ENCODE assay signal across 20 cellular contexts in genomic region chr7:18174996-18175395, GRCh38.
"Had no signal": no experiment of that assay in that cellular context is flagged by ENCODE, and none has a peak within 500 bp of the region (broad histone marks: within the 10 kb centered on the region; RNA-seq: fewer than 3 reads in every experiment).

No MANE protein-coding gene starts in this region.

- H3K4me1 Mint-ChIP-seq: brain had no signal

- H3K27me3 Mint-ChIP-seq: activated naive CD4-positive, alpha-beta T cell treated with anti-CD3 and anti-CD28 coated beads, Interleukin-2, amount 10 ng/mL, durations not matched to agents 7 days and 5 days; brain; progenitor cell of endocrine pancreas had no signal

- ATAC-seq: activated naive CD8-positive, alpha-beta T cell treated with anti-CD3 and anti-CD28 coated beads, Interleukin-2, amount 50 U/mL, for 24 hours; left cardiac atrium; stimulated activated naive CD8-positive, alpha-beta T cell treated with anti-CD3 and anti-CD28 coated beads, Interleukin-15, Interleukin-2, amounts not matched to agents 100 U/mL and 50 U/mL, for 24 hours had no signal

- H3K9me3 Mint-ChIP-seq: activated naive CD4-positive, alpha-beta T cell treated with anti-CD3 and anti-CD28 coated beads, Interleukin-2, amount 10 ng/mL, durations not matched to agents 7 days and 5 days; activated naive CD8-positive, alpha-beta T cell treated with anti-CD3 and anti-CD28 coated beads, Interleukin-2, amount 50 U/mL, for 24 hours had no signal

- H3K36me3 Mint-ChIP-seq: activated naive CD4-positive, alpha-beta T cell treated with anti-CD3 and anti-CD28 coated beads, Interleukin-2, amount 10 ng/mL, durations not matched to agents 7 days and 5 days; brain had no signal

- H3K4me3 Mint-ChIP-seq: activated naive CD4-positive, alpha-beta T cell treated with anti-CD3 and anti-CD28 coated beads, Interleukin-2, amount 10 ng/mL, durations not matched to agents 7 days and 5 days; activated naive CD8-positive, alpha-beta T cell treated with anti-CD3 and anti-CD28 coated beads, Interleukin-2, amount 50 U/mL, for 24 hours; brain; mesothelial cell of epicardium had no signal

- DNase-seq: activated CD4-positive, alpha-beta T cell treated with anti-CD3 and anti-CD28 coated beads, Interleukin-2, amount 50 U/mL, for 1 hour; activated CD4-positive, CD25-positive, alpha-beta regulatory T cell treated with anti-CD3 and anti-CD28 coated beads, Interleukin-2, amount 50 U/mL, for 72 hours; activated CD8-positive, alpha-beta memory T cell treated with anti-CD3 and anti-CD28 coated beads for 24 hours; activated CD8-positive, alpha-beta memory T cell treated with anti-CD3 and anti-CD28 coated beads, Interleukin-2, amount 50 U/mL, for 48 hours; activated effector memory CD4-positive, alpha-beta T cell treated with Interleukin-2 at 50 U/mL for 16 hours; activated naive CD4-positive, alpha-beta T cell treated with anti-CD3 and anti-CD28 coated beads, Interleukin-2, amount 10 ng/mL, durations not matched to agents 7 days and 5 days; activated naive CD8-positive, alpha-beta T cell treated with anti-CD3 and anti-CD28 coated beads, Interleukin-2, amount 50 U/mL, for 24 hours; activated T-cell treated with anti-CD3 and anti-CD28 coated beads, Interleukin-2, amount 50 U/mL, for 48 hours; anterior cingulate cortex; cortex of kidney; effector CD4-positive, alpha-beta T cell; left cardiac atrium; stimulated activated CD4-positive, alpha-beta T cell treated with anti-CD3 and anti-CD28 coated beads, Interleukin-2, amount 100 ng/mL, for 24 hours; stimulated activated naive CD8-positive, alpha-beta T cell treated with anti-CD3 and anti-CD28 coated beads, Interleukin-15, Interleukin-2, amounts not matched to agents 100 U/mL and 50 U/mL, for 24 hours; substantia nigra; T1000; tibial artery had no signal

- H3K27ac Mint-ChIP-seq: activated naive CD4-positive, alpha-beta T cell treated with anti-CD3 and anti-CD28 coated beads, Interleukin-2, amount 10 ng/mL, durations not matched to agents 7 days and 5 days; activated naive CD8-positive, alpha-beta T cell treated with anti-CD3 and anti-CD28 coated beads, Interleukin-2, amount 50 U/mL, for 24 hours; brain; progenitor cell of endocrine pancreas had no signal
